Comparison of ENCODE assay signal across 8 cellular contexts in genomic region chr1:156319664-156320063, GRCh38. TPM values are rescaled to one million over a fixed set of nuclear protein-coding genes. Genes with fewer than 3 reads are reported as not detected.
A peak's percentile ranks its signal among the peaks of the same experiment; 100 is the strongest.
DNase-seq lines count a peak whose midpoint lies in the region; ATAC-seq and TF ChIP-seq lines count a peak whose summit lies in the region.

No MANE protein-coding gene starts in this region.

- dilution Hi-C loops in IMR-90 (cut with HindIII; ENCODE audit: low sequenced_read_pairs, unreplicated experiment), result no loop called here

- peaks cover 6% of the 10 kb centered on the region for H3K4me1 ChIP-seq in IMR-90 (ENCODE audit: control insufficient read depth, insufficient read depth, low read length)

- no peak for TF ChIP-seq POLR2A in IMR-90 (IDR thresholded peaks at IDR 0.05; ENCODE audit: low read depth, low read length)

- H3K18ac ChIP-seq in IMR-90 (ENCODE audit: low read depth, low read length), result no peak overlapping the region

- no peak overlapping the region for H2BK20ac ChIP-seq in IMR-90 (ENCODE audit: low read depth, low read length)

- H3K9me3 ChIP-seq in IMR-90 (ENCODE audit: control insufficient read depth, insufficient read depth, low read length), result no peaks in the 10 kb centered on the region

- H4K20me1 ChIP-seq in IMR-90 (ENCODE audit: insufficient read depth, low read length), result peaks cover 18% of the 10 kb centered on the region; the same call in 1 of the 2 replicates

- H3K14ac ChIP-seq in IMR-90 (replicated peaks; ENCODE audit: low read depth, low read length), result no peak overlapping the region

- no peak overlapping the region for H4K91ac ChIP-seq in IMR-90 (ENCODE audit: insufficient read depth, low read depth, low read length)

- CTCF ChIA-PET in IMR-90 (lab: Yijun Ruan, JAX), result interaction anchor here (0.6 kb wide), 1 partner anchor 27 kb away, joined by 3 read pairs; no protein-coding TSS in a partner anchor

- no TSS peak for BruUV-seq in IMR-90 (replicated peaks; lab: Mats Ljungman, UMichigan)

- H3K9me1 ChIP-seq in IMR-90 (ENCODE audit: insufficient read depth, low read length), result no peaks in the 10 kb centered on the region

- peaks cover 13 to 36% of the 10 kb centered on the region in 2 experiments for H3K79me1 ChIP-seq in IMR-90 (ENCODE audit: low read depth in 1 of 2, low read length in 2 of 2)

- H3K4me1 Mint-ChIP-seq in activated naive CD8-positive, alpha-beta T cell treated with anti-CD3 and anti-CD28 coated beads for 36 hours, result no peaks in the 10 kb centered on the region

- H3K9me3 Mint-ChIP-seq in activated naive CD8-positive, alpha-beta T cell treated with anti-CD3 and anti-CD28 coated beads for 36 hours, result no peaks in the 10 kb centered on the region

- H3K4me3 Mint-ChIP-seq in activated naive CD8-positive, alpha-beta T cell treated with anti-CD3 and anti-CD28 coated beads for 36 hours, result no peak overlapping the region

- peak; percentile 63 for TF ChIP-seq RAD21 in IMR-90 (IDR thresholded peaks at IDR 0.05; ENCODE audit: low read length)

- no peak overlapping the region for H3K4me2 ChIP-seq in IMR-90 (ENCODE audit: low read depth, low read length)

- peaks cover 71% of the 10 kb centered on the region for H3K36me3 ChIP-seq in IMR-90 (ENCODE audit: control insufficient read depth, insufficient read depth, low read length)

- H2BK15ac ChIP-seq in IMR-90 (ENCODE audit: low read depth, low read length), result no peak overlapping the region

- H3K27ac ChIP-seq in IMR-90 (ENCODE audit: insufficient read depth, low read length), result no peak overlapping the region

- no peak overlapping the region for H4K5ac ChIP-seq in IMR-90 (ENCODE audit: low read depth, low read length)

- H3K4ac ChIP-seq in IMR-90 (ENCODE audit: low read depth, low read length), result no peak overlapping the region

- no peak overlapping the region for H3K27ac Mint-ChIP-seq in activated naive CD8-positive, alpha-beta T cell treated with anti-CD3 and anti-CD28 coated beads for 36 hours

- H2AK5ac ChIP-seq in IMR-90 (ENCODE audit: low read depth, low read length), result no peak overlapping the region

- no peak overlapping the region for H2AK9ac ChIP-seq in IMR-90 (replicated peaks; ENCODE audit: low read depth, low read length, poor library complexity)

- H3K27me3 Mint-ChIP-seq in activated naive CD8-positive, alpha-beta T cell treated with anti-CD3 and anti-CD28 coated beads for 36 hours, result no peaks in the 10 kb centered on the region

- ATAC-seq in IMR-90 (ENCODE audit: low read depth) (0 out of 2 replicates have a peak, but pooled peaks have one; percentile 8), Right ventricle myocardium inferior (no peak)

- H3K36me3 Mint-ChIP-seq in activated naive CD8-positive, alpha-beta T cell treated with anti-CD3 and anti-CD28 coated beads for 36 hours, result peaks cover 25% of the 10 kb centered on the region

- no peak overlapping the region for H2BK120ac ChIP-seq in IMR-90 (ENCODE audit: low read depth, low read length)

- no peak overlapping the region for H2BK5ac ChIP-seq in IMR-90 (ENCODE audit: low read depth, low read length, poor library complexity, severe bottlenecking)

- intact Hi-C loops in IMR-90 (cut with micrococcal nuclease), result loop anchor here (1.0 to 10.0 kb wide), 3 partner anchors 52 to 225 kb away; no protein-coding TSS in a partner anchor
- intact Hi-C loops in Right ventricle myocardium inferior (cut with DNase I), result loop anchor here (10.0 kb wide), 1 partner anchor 185 kb away; no protein-coding TSS in a partner anchor

- no peak overlapping the region for H4K8ac ChIP-seq in IMR-90 (ENCODE audit: low read depth in 2 of 2, low read length in 2 of 2)

- H2AFZ ChIP-seq in IMR-90 (replicated peaks; ENCODE audit: low read length, poor library complexity), result no peak overlapping the region

- peak; percentile 63 for TF ChIP-seq CTCF in IMR-90 (conservative IDR thresholded peaks at IDR 0.05; ENCODE audit: low read depth, low read length)

- in situ Hi-C loops in Caki2 (cut with HindIII; ENCODE audit: low pct_unique_long_range_greater_than_20kb, low sequenced_read_pairs) (no loop called here), IMR-90 (cut with MboI; ENCODE audit: low sequenced_read_pairs) (loop anchor here (5.0 kb wide), 1 partner anchor 222 kb away; no protein-coding TSS in a partner anchor)

- no peaks in the 10 kb centered on the region for H3K27me3 ChIP-seq in IMR-90 (ENCODE audit: control insufficient read depth, insufficient read depth, low read length)

- H3K23ac ChIP-seq in IMR-90 (ENCODE audit: low read depth, low read length), result no peak overlapping the region

- no peak overlapping the region for H3K4me3 ChIP-seq in IMR-90 (ENCODE audit: insufficient read depth, low read depth, low read length)

- no peak overlapping the region for H3K9ac ChIP-seq in IMR-90 (ENCODE audit: low read depth, low read length)

- no CpG with 5 or more reads among the region's 1 CpG for WGBS in IMR-90 (ENCODE audit: extremely low coverage in 2 of 2, insufficient read length in 1 of 2), 2 experiments

- POLR2A ChIA-PET in IMR-90 (lab: Charles Lee; ENCODE audit: unreplicated experiment), result no interaction called here

- DNase-seq in Caki2 (ENCODE audit: low read depth) (peak; percentile 22), IMR-90 (peak; percentile 34), astrocyte of the hippocampus (ENCODE audit: low read depth, low spot score) (peak; percentile 53), lung microvascular endothelial cell (ENCODE audit: low read depth in 2 of 2) (peak; percentile 36 to 54), AG08396 (ENCODE audit: low spot score) (no peak), SHP77 treated with DMSO at 0.1 percent for 48 hours (lab: John Stamatoyannopoulos, UW) (no peak), Right ventricle myocardium inferior (ENCODE audit: missing footprints) (no peak)
- no peak for DNase-seq in activated naive CD8-positive, alpha-beta T cell treated with anti-CD3 and anti-CD28 coated beads for 36 hours

- H3K56ac ChIP-seq in IMR-90 (ENCODE audit: extremely low read depth, insufficient read depth, low read length), result no peak overlapping the region

TF ChIP-seq in IMR-90, 13 proteins besides CTCF, POLR2A, EP300 and RAD21 (continues in another document):
- TF ChIP-seq BHLHE40 (IDR thresholded peaks at IDR 0.05; ENCODE audit: low read depth, low read length) (no peak), CEBPB (IDR thresholded peaks at IDR 0.05; ENCODE audit: low read depth, low read length) (no peak)
- TF ChIP-seq, protein P1, sequence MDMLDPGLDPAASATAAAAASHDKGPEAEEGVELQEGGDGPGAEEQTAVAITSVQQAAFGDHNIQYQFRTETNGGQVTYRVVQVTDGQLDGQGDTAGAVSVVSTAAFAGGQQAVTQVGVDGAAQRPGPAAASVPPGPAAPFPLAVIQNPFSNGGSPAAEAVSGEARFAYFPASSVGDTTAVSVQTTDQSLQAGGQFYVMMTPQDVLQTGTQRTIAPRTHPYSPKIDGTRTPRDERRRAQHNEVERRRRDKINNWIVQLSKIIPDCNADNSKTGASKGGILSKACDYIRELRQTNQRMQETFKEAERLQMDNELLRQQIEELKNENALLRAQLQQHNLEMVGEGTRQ (IDR thresholded peaks at IDR 0.05; ENCODE audit: low read depth, low read length), result no peak

RNA-seq across cellular contexts. Expression of gene CCT3, which starts 18.4 kb away (rescaled TPM):
- 691 and 710 TPM in 2 replicates for total RNA-seq in Caki2 (2014; rRNA removed; shearing (Covaris generic); ENCODE audit: low replicate concordance)
- total RNA-seq in IMR-90 (2012; rRNA removed), result 595 and 637 TPM in 2 replicates
- 293 and 313 TPM in 2 replicates for polyA plus RNA-seq in IMR-90 (2012; rRNA removed)
- polyA plus RNA-seq in IMR-90 (2012; cell fraction: cytosol; rRNA removed), result 159 and 216 TPM in 2 replicates
- polyA plus RNA-seq in IMR-90 (2012; cell fraction: nucleus; rRNA removed; ENCODE audit: low replicate concordance), result 89.8 and 167 TPM in 2 replicates
- total RNA-seq in lung microvascular endothelial cell, result 374 and 548 TPM in 2 replicates
- 100 to 1,000 TPM; 497 to 499 TPM for total RNA-seq in activated naive CD8-positive, alpha-beta T cell treated with anti-CD3 and anti-CD28 coated beads for 36 hours
- total RNA-seq in Right ventricle myocardium inferior, result 137 TPM

RNA-seq across cellular contexts. Expression of gene TSACC, which starts 18.7 kb away (rescaled TPM):
- 14.3 TPM in 1 of 2 replicates, not detected in the other for total RNA-seq in Caki2 (2014; rRNA removed; shearing (Covaris generic); ENCODE audit: low replicate concordance)
- total RNA-seq in IMR-90 (2012; rRNA removed) (not detected in 2 replicates), lung microvascular endothelial cell (0.22 TPM in 1 of 2 replicates, not detected in the other), Right ventricle myocardium inferior (not detected)
- 0.75 and 0.79 TPM in 2 replicates for polyA plus RNA-seq in IMR-90 (2012; rRNA removed)
- polyA plus RNA-seq in IMR-90 (2012; cell fraction: cytosol; rRNA removed), result 1.5 TPM in 1 of 2 replicates, not detected in the other
- polyA plus RNA-seq in IMR-90 (2012; cell fraction: nucleus; rRNA removed; ENCODE audit: low replicate concordance), result not detected in 2 replicates
- not detected for total RNA-seq in activated naive CD8-positive, alpha-beta T cell treated with anti-CD3 and anti-CD28 coated beads for 36 hours

RNA-seq across cellular contexts. Expression of gene VHLL, which starts 20.6 kb away (rescaled TPM):
- not detected in 2 replicates for total RNA-seq in Caki2 (2014; rRNA removed; shearing (Covaris generic); ENCODE audit: low replicate concordance)
- total RNA-seq in IMR-90 (2012; rRNA removed) (0.28 TPM in 1 of 2 replicates, not detected in the other), lung microvascular endothelial cell (0.20 TPM in 1 of 2 replicates, not detected in the other), Right ventricle myocardium inferior (not detected)
- polyA plus RNA-seq in IMR-90 (2012; rRNA removed), result not detected in 2 replicates
- not detected in 2 replicates for polyA plus RNA-seq in IMR-90 (2012; cell fraction: cytosol; rRNA removed)
- polyA plus RNA-seq in IMR-90 (2012; cell fraction: nucleus; rRNA removed; ENCODE audit: low replicate concordance), result 0.21 TPM in 2 replicates
- total RNA-seq in activated naive CD8-positive, alpha-beta T cell treated with anti-CD3 and anti-CD28 coated beads for 36 hours, result not detected

RNA-seq across cellular contexts. Expression of gene GLMP, which starts 24.2 kb away (rescaled TPM):
- total RNA-seq in Caki2 (2014; rRNA removed; shearing (Covaris generic); ENCODE audit: low replicate concordance), result 79.0 and 119 TPM in 2 replicates
- total RNA-seq in IMR-90 (2012; rRNA removed) (18.3 and 32.6 TPM in 2 replicates), lung microvascular endothelial cell (38.3 and 56.4 TPM in 2 replicates), Right ventricle myocardium inferior (16.4 TPM)
- polyA plus RNA-seq in IMR-90 (2012; rRNA removed), result 43.1 and 45.8 TPM in 2 replicates
- polyA plus RNA-seq in IMR-90 (2012; cell fraction: cytosol; rRNA removed), result 26.0 and 46.2 TPM in 2 replicates
- 21.8 and 26.8 TPM in 2 replicates for polyA plus RNA-seq in IMR-90 (2012; cell fraction: nucleus; rRNA removed; ENCODE audit: low replicate concordance)
- total RNA-seq in activated naive CD8-positive, alpha-beta T cell treated with anti-CD3 and anti-CD28 coated beads for 36 hours, result 10 to 100 TPM; 17.0 to 20.5 TPM

RNA-seq across cellular contexts. Expression of gene TMEM79, which starts 35.5 kb away (rescaled TPM):
- total RNA-seq in Caki2 (2014; rRNA removed; shearing (Covaris generic); ENCODE audit: low replicate concordance), result 1.4 and 2.5 TPM in 2 replicates
- total RNA-seq in IMR-90 (2012; rRNA removed), result 0.28 and 0.54 TPM in 2 replicates
- polyA plus RNA-seq in IMR-90 (2012; rRNA removed), result 2.3 and 3.3 TPM in 2 replicates
- 2.8 and 4.2 TPM in 2 replicates for polyA plus RNA-seq in IMR-90 (2012; cell fraction: cytosol; rRNA removed)
- polyA plus RNA-seq in IMR-90 (2012; cell fraction: nucleus; rRNA removed; ENCODE audit: low replicate concordance), result 5.5 and 15.6 TPM in 2 replicates
- total RNA-seq in lung microvascular endothelial cell, result 0.44 and 0.79 TPM in 2 replicates
- total RNA-seq in activated naive CD8-positive, alpha-beta T cell treated with anti-CD3 and anti-CD28 coated beads for 36 hours, result 1 to 10 TPM; 7.3 to 7.8 TPM
- total RNA-seq in Right ventricle myocardium inferior, result 1.4 TPM

Comparison
In these comparisons a context has a peak if more than half of its experiments do, and no peak if none do; other contexts are left out.
1. DNase-seq: peak in Caki2 (single experiment), IMR-90 (single experiment), astrocyte of the hippocampus (single experiment) and lung microvascular endothelial cell (2 of 2); none in activated naive CD8-positive, alpha-beta T cell treated with anti-CD3 and anti-CD28 coated beads for 36 hours (single experiment), AG08396 (single experiment), SHP77 treated with DMSO at 0.1 percent for 48 hours (single experiment) and Right ventricle myocardium inferior (single experiment).